In genomic region chr15:73950479-73951043, GRCh38 we compare ENCODE assay signal across 10 cellular contexts. TPM values are rescaled to one million over a fixed set of nuclear protein-coding genes. Genes with fewer than 3 reads are reported as not detected.
DNase-seq lines count a peak whose midpoint lies in the region; ATAC-seq and TF ChIP-seq lines count a peak whose summit lies in the region.
"Had no signal": no experiment of that assay in that cellular context is flagged by ENCODE, and none has a peak within 500 bp of the region (broad histone marks: within the 10 kb centered on the region; RNA-seq: fewer than 3 reads in every experiment).

No MANE protein-coding gene starts in this region.

- H3K27me3 Mint-ChIP-seq in GM23338 (ENCODE audit: insufficient read depth, low read depth, poor library complexity): peaks cover 23% of the 10 kb centered on the region
- H3K27me3 Mint-ChIP-seq: stimulated activated naive CD8-positive, alpha-beta T cell treated with anti-CD3 and anti-CD28 coated beads, Interleukin-15, Interleukin-2, amounts not matched to agents 100 ng/mL and 50 ng/mL, for 24 hours had no signal

- H3K27me3 ChIP-seq in GM23338 (ENCODE audit: insufficient read depth) (no peaks in the 10 kb centered on the region), SK-N-SH (ENCODE audit: insufficient read depth) (no peaks in the 10 kb centered on the region), skeletal muscle tissue (ENCODE audit: control insufficient read depth in 3 of 3, insufficient read depth in 3 of 3, low read length in 3 of 3) (peaks cover 0 to 2% (median 0%) of the 10 kb centered on the region in 3 donors)

- H3K9me3 Mint-ChIP-seq in GM23338: no peaks in the 10 kb centered on the region
- H3K9me3 Mint-ChIP-seq: stimulated activated naive CD8-positive, alpha-beta T cell treated with anti-CD3 and anti-CD28 coated beads, Interleukin-15, Interleukin-2, amounts not matched to agents 100 ng/mL and 50 ng/mL, for 24 hours had no signal

- DNase-seq in GM23338 (ENCODE audit: low spot score) (no peak), SK-N-SH (no peak), left cardiac atrium (no peak), GDM1 (lab: John Stamatoyannopoulos, UW) (no peak), NCI-H2029 treated with DMSO at 0.1 percent for 48 hours (lab: John Stamatoyannopoulos, UW) (no peak), midbrain (lab: John Stamatoyannopoulos, UW) (no peak)

- H3K4me1 Mint-ChIP-seq in GM23338: peaks cover 22% of the 10 kb centered on the region

- no peaks in the 10 kb centered on the region for H3K9me3 ChIP-seq in SK-N-SH
- H3K9me3 ChIP-seq in skeletal muscle tissue (ENCODE audit: control insufficient read depth in 3 of 3, low read length in 3 of 3): no peaks in the 10 kb centered on the region

- H2AFZ ChIP-seq in GM23338 (peak overlapping the region; percentile 91; the same call in 1 of the 2 replicates), SK-N-SH (ENCODE audit: low read depth) (peak overlapping the region; percentile 75; the same call in 1 of the 2 replicates)

- H3K36me3 ChIP-seq in GM23338 (ENCODE audit: insufficient read depth) (no peaks in the 10 kb centered on the region), SK-N-SH (replicated peaks in 1 of 2; ENCODE audit: control insufficient read depth in 1 of 2, insufficient read depth in 2 of 2, low read length in 1 of 2) (peaks cover 0 to 12% of the 10 kb centered on the region in 2 experiments), skeletal muscle tissue (ENCODE audit: control insufficient read depth in 3 of 3, insufficient read depth in 3 of 3, low read length in 3 of 3) (peaks cover 2 to 20% (median 10%) of the 10 kb centered on the region in 3 donors)

- H4K20me1 ChIP-seq in GM23338 (replicated peaks; ENCODE audit: insufficient read depth) (no peaks in the 10 kb centered on the region), SK-N-SH (ENCODE audit: insufficient read depth) (no peaks in the 10 kb centered on the region)

- no peak overlapping the region; the same call in 2 of the 3 replicates for H3K4me3 Mint-ChIP-seq in GM23338
- H3K4me3 Mint-ChIP-seq: stimulated activated naive CD8-positive, alpha-beta T cell treated with anti-CD3 and anti-CD28 coated beads, Interleukin-15, Interleukin-2, amounts not matched to agents 100 ng/mL and 50 ng/mL, for 24 hours had no signal

- no peak for TF ChIP-seq EP300 in SK-N-SH (IDR thresholded peaks at IDR 0.05; ENCODE audit: borderline replicate concordance in 1 of 2, low read depth in 1 of 2, low read length in 1 of 2)

- no peak for TF ChIP-seq CTCF in GM23338 (conservative IDR thresholded peaks at IDR 0.05; ENCODE audit: low read depth in 2 of 2)
- no peak for TF ChIP-seq CTCF in SK-N-SH (IDR thresholded peaks at IDR 0.05)

- 75% methylated on average over 1 of the region's 1 CpG for WGBS in SK-N-SH (ENCODE audit: low lambda C conversion rate)

- H3K9ac ChIP-seq in SK-N-SH (peak overlapping the region; percentile 28; the same call in 1 of the 2 replicates), skeletal muscle tissue (ENCODE audit: low read depth in 1 of 3, low read length in 3 of 3) (no peak overlapping the region)

- H3K9me2 ChIP-seq in GM23338 (ENCODE audit: insufficient read depth) (no peaks in the 10 kb centered on the region), SK-N-SH (no peaks in the 10 kb centered on the region)

- H3K4me1 ChIP-seq in GM23338 (ENCODE audit: insufficient read depth) (peaks cover 4% of the 10 kb centered on the region; the same call in 1 of the 2 replicates), SK-N-SH (ENCODE audit: control insufficient read depth in 1 of 2, insufficient read depth in 2 of 2, low read depth in 1 of 2, low read length in 1 of 2) (peaks cover 15 to 42% of the 10 kb centered on the region in 2 experiments), skeletal muscle tissue (ENCODE audit: control insufficient read depth in 3 of 3, insufficient read depth in 3 of 3, low read length in 3 of 3) (peaks cover 28 to 32% (median 30%) of the 10 kb centered on the region in 3 donors)

- no peaks in the 10 kb centered on the region for H3K79me2 ChIP-seq in GM23338 (replicated peaks; ENCODE audit: insufficient read depth)
- H3K79me2 ChIP-seq in SK-N-SH (ENCODE audit: insufficient read depth): no peaks in the 10 kb centered on the region

- no peak overlapping the region for H3K27ac ChIP-seq in GM23338 (ENCODE audit: low read depth)
- H3K27ac ChIP-seq in SK-N-SH (ENCODE audit: low read depth in 2 of 2, low read length in 1 of 2): peak overlapping the region; percentile 75 to 92
- H3K27ac ChIP-seq in skeletal muscle tissue (ENCODE audit: low read depth, low read length): peak overlapping the region; percentile 93
- H3K27ac ChIP-seq: HL-60 had no signal

- TF ChIP-seq RAD21 in SK-N-SH (IDR thresholded peaks at IDR 0.05; ENCODE audit: low read length): no peak

- H3F3A ChIP-seq in GM23338 (replicated peaks; ENCODE audit: low read depth) (no peaks in the 10 kb centered on the region), SK-N-SH (replicated peaks; ENCODE audit: insufficient read depth) (peaks cover 12% of the 10 kb centered on the region)

- CTCF ChIA-PET in SK-N-SH (lab: Yijun Ruan, JAX): interaction anchor here (0.6 to 3.0 kb wide), 35 partner anchors 10 to 372 kb away, joined by 3 to 54 read pairs (median 4); partner anchors contain the start of genes PML and STOML1

- POLR2A ChIA-PET in SK-N-SH (lab: Yijun Ruan, JAX): interaction anchor here (0.6 to 1.1 kb wide), 5 partner anchors 14 to 341 kb away, joined by 3 to 6 read pairs (median 4); no protein-coding TSS in a partner anchor

- intact Hi-C loops in left cardiac atrium (cut with DNase I): no loop called here

- peak overlapping the region; percentile 16; the same call in 1 of the 2 replicates for H3K27ac Mint-ChIP-seq in GM23338
- H3K27ac Mint-ChIP-seq: stimulated activated naive CD8-positive, alpha-beta T cell treated with anti-CD3 and anti-CD28 coated beads, Interleukin-15, Interleukin-2, amounts not matched to agents 100 ng/mL and 50 ng/mL, for 24 hours had no signal

- H3K4me2 ChIP-seq in GM23338 (peak overlapping the region; percentile 49; the same call in 1 of the 2 replicates), SK-N-SH (no peak overlapping the region)

- no peak; the same call in 2 of the 3 replicates for ATAC-seq in GM23338
- peak; percentile 6 to 27 for ATAC-seq in left cardiac atrium
- no peak for ATAC-seq in GM18909 (IDR thresholded peaks at IDR 0.05; ENCODE audit: poor library complexity, unreplicated experiment)

- no peaks in the 10 kb centered on the region; the same call in 2 of the 3 replicates for H3K36me3 Mint-ChIP-seq in GM23338 (ENCODE audit: low read depth)

- no peak overlapping the region for H3K4me3 ChIP-seq in GM23338
- H3K4me3 ChIP-seq in SK-N-SH (ENCODE audit: low read depth in 2 of 2, low read length in 1 of 2): no peak overlapping the region
- no peak overlapping the region for H3K4me3 ChIP-seq in skeletal muscle tissue (ENCODE audit: low read length in 3 of 3)

TF ChIP-seq in GM23338, 12 proteins besides CTCF, POLR2A, EP300 and RAD21 (continues in another document):
- TF ChIP-seq NANOG (IDR thresholded peaks at IDR 0.05; ENCODE audit: borderline replicate concordance) (no peak), ZNF114 (CRISPR knock-in tag; IDR thresholded peaks at IDR 0.05) (no peak), STAT1 (IDR thresholded peaks at IDR 0.05; ENCODE audit: unreplicated experiment) (no peak), ETS1 (IDR thresholded peaks at IDR 0.05) (no peak)

TF ChIP-seq in SK-N-SH, 30 proteins besides CTCF, POLR2A, EP300 and RAD21:
- no peak for TF ChIP-seq RCOR1 (IDR thresholded peaks at IDR 0.05; ENCODE audit: low read length)
- TF ChIP-seq FOSL2 (IDR thresholded peaks at IDR 0.05; ENCODE audit: borderline replicate concordance, low read depth): no peak
- TF ChIP-seq POLR2AphosphoS5 (IDR thresholded peaks at IDR 0.05; ENCODE audit: low read depth, low read length): no peak
- no peak for TF ChIP-seq JUND (IDR thresholded peaks at IDR 0.05)
- TF ChIP-seq EZH2phosphoT487 (IDR thresholded peaks at IDR 0.05; ENCODE audit: borderline replicate concordance, low read depth): no peak
- TF ChIP-seq ZBTB33 (IDR thresholded peaks at IDR 0.05; ENCODE audit: borderline replicate concordance, low read depth): no peak
- TF ChIP-seq NRF1 (IDR thresholded peaks at IDR 0.05; ENCODE audit: low read depth, low read length): no peak

RNA-seq across cellular contexts. Expression of gene LOXL1, which starts 24.3 kb away (rescaled TPM):
- 6.8 and 10.8 TPM in 2 replicates for total RNA-seq in GM23338 (2014; rRNA removed; shearing (Covaris generic))
- polyA plus RNA-seq in GM23338 (2016; fragmentation: Nextera tagmentation; extraction: Ambion mirVana) (6.9 and 10.3 TPM in 2 replicates), SK-N-SH (2012; rRNA removed) (37.5 and 50.3 TPM in 2 replicates)
- polyA plus RNA-seq in SK-N-SH (2012; cell fraction: cytosol; rRNA removed): 36.5 and 50.1 TPM in 2 replicates
- polyA plus RNA-seq in SK-N-SH (2012; cell fraction: nucleus; rRNA removed): 52.4 and 60.2 TPM in 2 replicates
- total RNA-seq in left cardiac atrium (10 to 100 TPM; 12.0 to 31.5 TPM), skeletal muscle tissue (7.8 TPM)

RNA-seq across cellular contexts. Expression of gene STOML1, which starts 41.5 kb away (rescaled TPM):
- total RNA-seq in GM23338 (2014; rRNA removed; shearing (Covaris generic)): 2.4 and 2.7 TPM in 2 replicates
- polyA plus RNA-seq in GM23338 (2016; fragmentation: Nextera tagmentation; extraction: Ambion mirVana) (1.5 and 2.3 TPM in 2 replicates), SK-N-SH (2012; rRNA removed) (19.1 and 20.4 TPM in 2 replicates)
- 8.2 and 13.5 TPM in 2 replicates for polyA plus RNA-seq in SK-N-SH (2012; cell fraction: cytosol; rRNA removed)
- polyA plus RNA-seq in SK-N-SH (2012; cell fraction: nucleus; rRNA removed): 27.9 and 28.2 TPM in 2 replicates
- total RNA-seq in left cardiac atrium (10 to 100 TPM; 20.3 to 21.1 TPM), skeletal muscle tissue (14.1 TPM)

RNA-seq across cellular contexts. Expression of gene PML, which starts 44.0 kb away (rescaled TPM):
- 73.1 and 85.3 TPM in 2 replicates for total RNA-seq in GM23338 (2014; rRNA removed; shearing (Covaris generic))
- polyA plus RNA-seq in GM23338 (2016; fragmentation: Nextera tagmentation; extraction: Ambion mirVana) (18.9 and 19.0 TPM in 2 replicates), SK-N-SH (2012; rRNA removed) (14.0 and 18.4 TPM in 2 replicates)
- polyA plus RNA-seq in SK-N-SH (2012; cell fraction: cytosol; rRNA removed): 7.9 and 12.9 TPM in 2 replicates
- 48.3 and 66.5 TPM in 2 replicates for polyA plus RNA-seq in SK-N-SH (2012; cell fraction: nucleus; rRNA removed)
- total RNA-seq in left cardiac atrium (10 to 100 TPM; 23.4 to 38.7 TPM), skeletal muscle tissue (14.1 TPM)

Comparison
In these comparisons a context has a peak if more than half of its experiments do, and no peak if none do; other contexts are left out.
1. ATAC-seq: peak in left cardiac atrium (2 of 2); none in GM23338 (single experiment) and GM18909 (single experiment).